Comparison of ENCODE assay signal across 1 cellular context in the genomic region with DNA sequence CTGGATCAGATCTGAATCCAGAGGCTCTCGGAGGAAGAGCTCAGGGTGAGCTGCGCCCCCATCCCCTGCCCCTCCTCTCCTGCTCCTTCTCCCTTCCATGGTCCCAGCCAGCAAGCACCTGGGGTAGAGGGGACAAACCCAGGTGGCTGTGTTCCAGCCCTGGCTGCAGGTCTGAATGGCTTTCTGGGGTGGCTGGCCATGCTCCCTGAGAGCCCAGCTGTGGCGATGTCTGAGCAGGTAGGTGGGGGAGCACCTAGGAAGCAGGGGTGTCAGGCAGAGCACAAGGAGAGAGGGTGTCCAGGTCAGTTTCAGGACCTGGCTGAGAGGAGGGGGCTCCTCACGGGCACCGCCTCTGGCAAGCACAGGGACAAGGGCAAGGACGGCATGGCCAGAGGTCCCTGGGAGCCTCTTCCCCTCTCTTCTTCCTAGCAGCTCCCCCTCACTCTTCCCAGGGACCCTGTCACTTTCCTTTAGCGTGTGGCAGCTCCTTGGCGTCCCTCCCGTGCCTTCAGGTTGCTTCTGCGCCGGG.
TF ChIP-seq lines count a peak whose summit lies in the region.

No MANE protein-coding gene starts in this region.

TF ChIP-seq in H1, 55 proteins besides CTCF, POLR2A, EP300 and RAD21 (continued from another document):
- no peak for TF ChIP-seq RFX5 (IDR thresholded peaks at IDR 0.05; ENCODE audit: borderline replicate concordance, low read depth, low read length)
- no peak for TF ChIP-seq TBP (IDR thresholded peaks at IDR 0.05; ENCODE audit: low read depth, low read length)
- no peak for TF ChIP-seq MAFK (IDR thresholded peaks at IDR 0.05; ENCODE audit: low read depth, low read length)
- no peak for TF ChIP-seq HDAC6 (IDR thresholded peaks at IDR 0.05; ENCODE audit: low read depth, low read length)
- no peak for TF ChIP-seq YY1 (IDR thresholded peaks at IDR 0.05; ENCODE audit: low read depth, low read length)
- peak; percentile 68 for TF ChIP-seq SAP30 (IDR thresholded peaks at IDR 0.05; ENCODE audit: insufficient read depth, insufficient replicate concordance, low read length)
- TF ChIP-seq GTF2F1 (IDR thresholded peaks at IDR 0.05; ENCODE audit: borderline replicate concordance, low read depth, low read length), result no peak
- TF ChIP-seq CHD1 (IDR thresholded peaks at IDR 0.05; ENCODE audit: low read depth, low read length), result no peak
- TF ChIP-seq, protein P1, sequence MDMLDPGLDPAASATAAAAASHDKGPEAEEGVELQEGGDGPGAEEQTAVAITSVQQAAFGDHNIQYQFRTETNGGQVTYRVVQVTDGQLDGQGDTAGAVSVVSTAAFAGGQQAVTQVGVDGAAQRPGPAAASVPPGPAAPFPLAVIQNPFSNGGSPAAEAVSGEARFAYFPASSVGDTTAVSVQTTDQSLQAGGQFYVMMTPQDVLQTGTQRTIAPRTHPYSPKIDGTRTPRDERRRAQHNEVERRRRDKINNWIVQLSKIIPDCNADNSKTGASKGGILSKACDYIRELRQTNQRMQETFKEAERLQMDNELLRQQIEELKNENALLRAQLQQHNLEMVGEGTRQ (IDR thresholded peaks at IDR 0.05; ENCODE audit: low read length), result no peak
- TF ChIP-seq CREB1 (IDR thresholded peaks at IDR 0.05), result no peak
